Comparison of ENCODE assay signal across 9 cellular contexts in the genomic region with DNA sequence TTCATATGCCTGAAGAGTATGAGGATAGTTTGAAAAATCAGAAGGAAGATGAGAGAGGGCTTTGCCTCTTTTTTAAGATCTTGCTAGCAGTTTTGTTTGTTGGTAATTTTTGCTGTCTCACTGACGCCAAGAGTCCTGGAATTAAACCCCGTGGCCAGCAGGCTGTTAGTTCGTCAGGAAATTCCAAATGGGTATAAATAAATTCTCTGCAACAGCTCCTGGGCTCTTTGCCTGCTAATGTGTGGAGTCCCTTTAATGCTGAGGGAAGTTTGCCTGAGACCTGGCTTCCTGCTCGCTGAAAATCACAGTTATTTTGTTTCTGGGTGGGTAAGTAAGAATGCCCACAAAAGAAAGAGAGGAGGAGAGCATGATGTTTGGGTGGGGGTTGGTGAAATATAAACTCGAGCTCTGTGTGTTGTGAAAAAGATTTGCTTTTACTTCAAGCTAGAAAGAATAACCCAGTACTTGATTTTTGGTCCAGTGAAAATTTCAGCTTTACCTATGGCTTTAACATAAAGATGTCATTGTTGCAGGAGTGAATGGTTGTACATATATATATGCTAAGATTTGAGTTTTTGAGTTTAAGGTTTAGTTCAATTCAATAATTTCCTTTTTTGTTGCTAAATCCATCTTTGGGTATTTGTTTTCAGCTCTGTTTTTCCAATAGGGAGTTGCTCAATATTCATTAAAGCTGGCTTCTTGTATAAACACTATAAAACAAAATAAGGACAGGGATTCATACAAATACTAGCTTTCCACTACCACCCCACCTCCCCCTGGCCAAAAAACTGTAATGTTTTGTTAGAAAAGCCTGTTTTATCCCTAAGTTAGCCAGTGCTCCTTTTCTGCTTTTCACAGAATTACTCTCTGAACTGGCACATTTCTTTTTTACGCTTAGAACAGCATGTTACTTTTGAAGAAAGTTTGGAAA.
DNase-seq lines count a peak whose midpoint lies in the region; ATAC-seq, FAIRE-seq and TF ChIP-seq lines count a peak whose summit lies in the region.
"Had no signal": no experiment of that assay in that cellular context is flagged by ENCODE, and none has a peak within 500 bp of the region (broad histone marks: within the 10 kb centered on the region; RNA-seq: fewer than 3 reads in every experiment).

No MANE protein-coding gene starts in this region.

- H3K4me3 ChIP-seq in GM23248 (peak overlapping the region; percentile 66), keratinocyte (ENCODE audit: control insufficient read depth in 2 of 3, extremely low read depth in 1 of 3, insufficient read depth in 2 of 3, low read depth in 1 of 3, low read length in 3 of 3) (peak overlapping the region in 2 of 3 experiments; percentile 30 to 54), skeletal muscle cell (ENCODE audit: low read depth, low read length) (peak overlapping the region; percentile 34)

- H3K4me2 ChIP-seq in GM23248 (ENCODE audit: unreplicated experiment) (peak overlapping the region; percentile 81), keratinocyte (ENCODE audit: control insufficient read depth, extremely low read depth, insufficient read depth, low read depth, low read length) (peak overlapping the region; percentile 92)

- H3K9me2 ChIP-seq in GM23248 (ENCODE audit: insufficient read depth): no peaks in the 10 kb centered on the region

- peak overlapping the region; percentile 72 to 99 (median 92) for H3K27ac Mint-ChIP-seq in brain

- peaks cover 68% of the 10 kb centered on the region for H3K4me1 ChIP-seq in GM23248 (ENCODE audit: insufficient read depth)
- peaks cover 69% of the 10 kb centered on the region for H3K4me1 ChIP-seq in keratinocyte (ENCODE audit: control insufficient read depth, extremely low read depth, insufficient read depth, low read length)

- H3K36me3 Mint-ChIP-seq in brain: no peaks in the 10 kb centered on the region

- H3K36me3 ChIP-seq in GM23248 (ENCODE audit: low read depth): no peaks in the 10 kb centered on the region
- peaks cover 8 to 14% of the 10 kb centered on the region in 2 experiments for H3K36me3 ChIP-seq in keratinocyte (ENCODE audit: control insufficient read depth in 2 of 2, extremely low read depth in 1 of 2, insufficient read depth in 2 of 2, low read length in 2 of 2)

- H3K27me3 Mint-ChIP-seq in brain: no peaks in the 10 kb centered on the region

- H3K9ac ChIP-seq in GM23248 (peak overlapping the region; percentile 85), keratinocyte (ENCODE audit: control insufficient read depth, extremely low read depth, insufficient read depth, low read length) (peak overlapping the region; percentile 78)

- TF ChIP-seq CTCF in brain (conservative IDR thresholded peaks at IDR 0.05): peak in 1 of 2 experiments; percentile 22
- no peak for TF ChIP-seq CTCF in keratinocyte (optimal IDR thresholded peaks at IDR 0.05 in 1 of 3, IDR thresholded peaks at IDR 0.05 in 1 of 3, conservative IDR thresholded peaks at IDR 0.05 in 1 of 3; ENCODE audit: extremely low read depth in 1 of 3, insufficient read depth in 2 of 3, low read length in 3 of 3)

- in situ Hi-C loops in GM23248 (cut with MboI): no loop called here

- no peaks in the 10 kb centered on the region for H3K27me3 ChIP-seq in GM23248 (replicated peaks; ENCODE audit: insufficient read depth)
- H3K27me3 ChIP-seq in keratinocyte (ENCODE audit: control insufficient read depth, extremely low read depth, insufficient read depth, low read length): no peaks in the 10 kb centered on the region

- H3K9me3 Mint-ChIP-seq in brain: no peaks in the 10 kb centered on the region

- H4K20me1 ChIP-seq in GM23248 (ENCODE audit: insufficient read depth) (no peaks in the 10 kb centered on the region), keratinocyte (ENCODE audit: control insufficient read depth, extremely low read depth, insufficient read depth, low read length) (no peaks in the 10 kb centered on the region)

- peaks cover 21% of the 10 kb centered on the region; the same call in 1 of the 2 replicates for H3K79me2 ChIP-seq in GM23248 (ENCODE audit: insufficient read depth)
- H3K79me2 ChIP-seq in keratinocyte (ENCODE audit: control insufficient read depth, insufficient read depth, low read length): peaks cover 70% of the 10 kb centered on the region

- dilution Hi-C loops in keratinocyte (cut with MboI; ENCODE audit: extremely low pct_ligation_motif_present, low sequenced_read_pairs): no loop called here

- H3K27ac ChIP-seq in GM23248 (peak overlapping the region; percentile 97), keratinocyte (ENCODE audit: control insufficient read depth, insufficient read depth, low read length) (peak overlapping the region; percentile 96)

- H3K9me1 ChIP-seq in keratinocyte (ENCODE audit: control insufficient read depth, extremely low read depth, insufficient read depth, low read length): peaks cover under 1% of the 10 kb centered on the region

- H3K4me3 Mint-ChIP-seq in brain: peak overlapping the region; percentile 70 to 89 (median 79)

- H2AFZ ChIP-seq in GM23248 (peak overlapping the region; percentile 56), keratinocyte (ENCODE audit: control insufficient read depth, low read length) (no peak overlapping the region)

- FAIRE-seq in keratinocyte (lab: Jason Lieb, UNC): peak; percentile 32

- no peak for ATAC-seq in HG03097 (IDR thresholded peaks at IDR 0.05; ENCODE audit: low FRiP score, unreplicated experiment)
- ATAC-seq in GM19351 (IDR thresholded peaks at IDR 0.05; ENCODE audit: unreplicated experiment): no peak
- ATAC-seq in HG02840 (IDR thresholded peaks at IDR 0.05; ENCODE audit: low FRiP score, unreplicated experiment): no peak

- peak; percentile 90 for DNase-seq in GM23248
- DNase-seq in keratinocyte (ENCODE audit: low read depth, low spot score): no peak
- peak; percentile 41 for DNase-seq in skeletal muscle cell (ENCODE audit: low read depth)
- no peak for DNase-seq in HuH-7 (ENCODE audit: low spot score)
- DNase-seq: MM.1S had no signal

- peaks cover 62% of the 10 kb centered on the region for H3F3A ChIP-seq in GM23248 (ENCODE audit: insufficient read depth)

- H3K4me1 Mint-ChIP-seq in brain: peaks cover 64% of the 10 kb centered on the region

- 2 to 3% methylated on average over 6 of the region's 6 CpGs for WGBS in GM23248 (ENCODE audit: low coverage in 1 of 2, low lambda C conversion rate in 2 of 2, missing lambda C conversion rate in 2 of 2), 2 experiments

- no peaks in the 10 kb centered on the region for H3K9me3 ChIP-seq in GM23248 (ENCODE audit: low read depth)
- no peaks in the 10 kb centered on the region for H3K9me3 ChIP-seq in keratinocyte (ENCODE audit: control insufficient read depth, low read depth, low read length)

Comparison
In these comparisons a context has a peak if more than half of its experiments do, and no peak if none do; other contexts are left out.
1. DNase-seq: peak in GM23248 (single experiment) and skeletal muscle cell (single experiment); none in keratinocyte (single experiment) and HuH-7 (single experiment).
2. Peak in every context shown above with its lines, with median percentiles within 50 percentile points of each other: H3K4me3 ChIP-seq.